Comparison of ENCODE assay signal across 6 cellular contexts in the genomic region with DNA sequence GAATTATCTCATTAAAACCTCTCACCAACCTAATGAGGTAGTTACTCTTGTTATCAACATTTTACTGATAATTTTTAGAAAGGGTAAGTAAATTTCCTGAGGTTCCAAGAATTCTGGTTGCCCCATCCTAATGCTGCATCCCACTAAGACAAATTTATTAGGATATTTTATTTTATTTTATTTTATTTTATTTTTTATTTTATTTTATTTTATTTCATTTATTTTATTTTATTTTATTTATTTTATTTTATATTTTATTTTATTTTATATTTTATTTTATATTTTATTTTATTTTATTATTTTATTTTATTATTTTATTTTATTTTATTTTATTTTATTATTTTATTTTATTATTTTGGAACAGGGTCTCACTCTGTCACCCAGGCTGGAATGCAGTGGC. TPM values are rescaled to one million over a fixed set of nuclear protein-coding genes. Genes with fewer than 3 reads are reported as not detected.
"Had no signal": no experiment of that assay in that cellular context is flagged by ENCODE, and none has a peak within 500 bp of the region (broad histone marks: within the 10 kb centered on the region; RNA-seq: fewer than 3 reads in every experiment).

No MANE protein-coding gene starts in this region.

RNA-seq across cellular contexts. Expression of a gene that starts 46.9 kb away (rescaled TPM):
- total RNA-seq: M059J, PC-3, Right ventricle myocardium inferior, RPMI7951, SJCRH30, SK-MEL-5 had no signal
